ENCODE assay signal across 1 cellular context in genomic region chr6:14339172-14339571, GRCh38.
TF ChIP-seq lines count a peak whose summit lies in the region.

No MANE protein-coding gene starts in this region.

TF ChIP-seq in H1, 55 proteins besides CTCF, POLR2A, EP300 and RAD21:
- TF ChIP-seq TBP (IDR thresholded peaks at IDR 0.05; ENCODE audit: low read depth, low read length) (no peak), SRF (IDR thresholded peaks at IDR 0.05; ENCODE audit: low read depth, low read length) (no peak), CHD1 (IDR thresholded peaks at IDR 0.05; ENCODE audit: low read depth, low read length) (no peak), GTF2F1 (IDR thresholded peaks at IDR 0.05; ENCODE audit: borderline replicate concordance, low read depth, low read length) (no peak)
